In genomic region chr6:36666726-36667591, GRCh38 we compare ENCODE assay signal across 1 cellular context.
TF ChIP-seq lines count a peak whose summit lies in the region.

No MANE protein-coding gene starts in this region.

TF ChIP-seq in HepG2, 621 proteins besides CTCF, POLR2A, EP300 and RAD21 (continued from another document and continues in another):
- TF ChIP-seq, protein P1, sequence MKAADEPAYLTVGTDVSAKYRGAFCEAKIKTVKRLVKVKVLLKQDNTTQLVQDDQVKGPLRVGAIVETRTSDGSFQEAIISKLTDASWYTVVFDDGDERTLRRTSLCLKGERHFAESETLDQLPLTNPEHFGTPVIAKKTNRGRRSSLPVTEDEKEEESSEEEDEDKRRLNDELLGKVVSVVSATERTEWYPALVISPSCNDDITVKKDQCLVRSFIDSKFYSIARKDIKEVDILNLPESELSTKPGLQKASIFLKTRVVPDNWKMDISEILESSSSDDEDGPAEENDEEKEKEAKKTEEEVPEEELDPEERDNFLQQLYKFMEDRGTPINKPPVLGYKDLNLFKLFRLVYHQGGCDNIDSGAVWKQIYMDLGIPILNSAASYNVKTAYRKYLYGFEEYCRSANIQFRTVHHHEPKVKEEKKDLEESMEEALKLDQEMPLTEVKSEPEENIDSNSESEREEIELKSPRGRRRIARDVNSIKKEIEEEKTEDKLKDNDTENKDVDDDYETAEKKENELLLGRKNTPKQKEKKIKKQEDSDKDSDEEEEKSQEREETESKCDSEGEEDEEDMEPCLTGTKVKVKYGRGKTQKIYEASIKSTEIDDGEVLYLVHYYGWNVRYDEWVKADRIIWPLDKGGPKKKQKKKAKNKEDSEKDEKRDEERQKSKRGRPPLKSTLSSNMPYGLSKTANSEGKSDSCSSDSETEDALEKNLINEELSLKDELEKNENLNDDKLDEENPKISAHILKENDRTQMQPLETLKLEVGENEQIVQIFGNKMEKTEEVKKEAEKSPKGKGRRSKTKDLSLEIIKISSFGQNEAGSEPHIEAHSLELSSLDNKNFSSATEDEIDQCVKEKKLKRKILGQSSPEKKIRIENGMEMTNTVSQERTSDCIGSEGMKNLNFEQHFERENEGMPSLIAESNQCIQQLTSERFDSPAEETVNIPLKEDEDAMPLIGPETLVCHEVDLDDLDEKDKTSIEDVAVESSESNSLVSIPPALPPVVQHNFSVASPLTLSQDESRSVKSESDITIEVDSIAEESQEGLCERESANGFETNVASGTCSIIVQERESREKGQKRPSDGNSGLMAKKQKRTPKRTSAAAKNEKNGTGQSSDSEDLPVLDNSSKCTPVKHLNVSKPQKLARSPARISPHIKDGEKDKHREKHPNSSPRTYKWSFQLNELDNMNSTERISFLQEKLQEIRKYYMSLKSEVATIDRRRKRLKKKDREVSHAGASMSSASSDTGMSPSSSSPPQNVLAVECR (CRISPR knock-in tag; IDR thresholded peaks at IDR 0.05; ENCODE audit: borderline replicate concordance), result peak; percentile 78; the same call in 1 of the 2 replicates
- TF ChIP-seq ZNF703 (CRISPR knock-in tag; IDR thresholded peaks at IDR 0.05; ENCODE audit: borderline replicate concordance) (peak; percentile 67; the same call in 1 of the 2 replicates), ZNF230 (CRISPR knock-in tag; IDR thresholded peaks at IDR 0.05) (0 out of 2 replicates have a peak, but pooled peaks have one; percentile 42), E2F5 (CRISPR knock-in tag; conservative IDR thresholded peaks at IDR 0.05) (0 out of 2 replicates have a peak, but pooled peaks have one; percentile 45), FUBP1 (CRISPR knock-in tag; IDR thresholded peaks at IDR 0.05; ENCODE audit: borderline replicate concordance) (no peak), ZNF503 (CRISPR knock-in tag; IDR thresholded peaks at IDR 0.05) (peak; percentile 86), MXD1 (CRISPR knock-in tag; IDR thresholded peaks at IDR 0.05) (peak; percentile 85), SMAD9 (CRISPR knock-in tag; IDR thresholded peaks at IDR 0.05) (no peak), ATF7-NPFF (CRISPR knock-in tag; IDR thresholded peaks at IDR 0.05; ENCODE audit: low read depth) (peak; percentile 66; the same call in 1 of the 2 replicates), ETV6 (CRISPR knock-in tag; conservative IDR thresholded peaks at IDR 0.05) (peak; percentile 81), MYC (CRISPR knock-in tag; IDR thresholded peaks at IDR 0.05; ENCODE audit: borderline replicate concordance) (peak; percentile 90), ZNF841 (CRISPR knock-in tag; IDR thresholded peaks at IDR 0.05; ENCODE audit: borderline replicate concordance) (no peak), ZNF777 (CRISPR knock-in tag; IDR thresholded peaks at IDR 0.05) (peak; percentile 68; the same call in 1 of the 2 replicates), ZMYM2 (CRISPR knock-in tag; IDR thresholded peaks at IDR 0.05) (peak; percentile 74; the same call in 1 of the 2 replicates), ZNF101 (CRISPR knock-in tag; IDR thresholded peaks at IDR 0.05; ENCODE audit: borderline replicate concordance, low read depth) (no peak), SP5 (CRISPR knock-in tag; IDR thresholded peaks at IDR 0.05; ENCODE audit: borderline replicate concordance, low read depth) (peak; percentile 79)
- TF ChIP-seq, protein P2, sequence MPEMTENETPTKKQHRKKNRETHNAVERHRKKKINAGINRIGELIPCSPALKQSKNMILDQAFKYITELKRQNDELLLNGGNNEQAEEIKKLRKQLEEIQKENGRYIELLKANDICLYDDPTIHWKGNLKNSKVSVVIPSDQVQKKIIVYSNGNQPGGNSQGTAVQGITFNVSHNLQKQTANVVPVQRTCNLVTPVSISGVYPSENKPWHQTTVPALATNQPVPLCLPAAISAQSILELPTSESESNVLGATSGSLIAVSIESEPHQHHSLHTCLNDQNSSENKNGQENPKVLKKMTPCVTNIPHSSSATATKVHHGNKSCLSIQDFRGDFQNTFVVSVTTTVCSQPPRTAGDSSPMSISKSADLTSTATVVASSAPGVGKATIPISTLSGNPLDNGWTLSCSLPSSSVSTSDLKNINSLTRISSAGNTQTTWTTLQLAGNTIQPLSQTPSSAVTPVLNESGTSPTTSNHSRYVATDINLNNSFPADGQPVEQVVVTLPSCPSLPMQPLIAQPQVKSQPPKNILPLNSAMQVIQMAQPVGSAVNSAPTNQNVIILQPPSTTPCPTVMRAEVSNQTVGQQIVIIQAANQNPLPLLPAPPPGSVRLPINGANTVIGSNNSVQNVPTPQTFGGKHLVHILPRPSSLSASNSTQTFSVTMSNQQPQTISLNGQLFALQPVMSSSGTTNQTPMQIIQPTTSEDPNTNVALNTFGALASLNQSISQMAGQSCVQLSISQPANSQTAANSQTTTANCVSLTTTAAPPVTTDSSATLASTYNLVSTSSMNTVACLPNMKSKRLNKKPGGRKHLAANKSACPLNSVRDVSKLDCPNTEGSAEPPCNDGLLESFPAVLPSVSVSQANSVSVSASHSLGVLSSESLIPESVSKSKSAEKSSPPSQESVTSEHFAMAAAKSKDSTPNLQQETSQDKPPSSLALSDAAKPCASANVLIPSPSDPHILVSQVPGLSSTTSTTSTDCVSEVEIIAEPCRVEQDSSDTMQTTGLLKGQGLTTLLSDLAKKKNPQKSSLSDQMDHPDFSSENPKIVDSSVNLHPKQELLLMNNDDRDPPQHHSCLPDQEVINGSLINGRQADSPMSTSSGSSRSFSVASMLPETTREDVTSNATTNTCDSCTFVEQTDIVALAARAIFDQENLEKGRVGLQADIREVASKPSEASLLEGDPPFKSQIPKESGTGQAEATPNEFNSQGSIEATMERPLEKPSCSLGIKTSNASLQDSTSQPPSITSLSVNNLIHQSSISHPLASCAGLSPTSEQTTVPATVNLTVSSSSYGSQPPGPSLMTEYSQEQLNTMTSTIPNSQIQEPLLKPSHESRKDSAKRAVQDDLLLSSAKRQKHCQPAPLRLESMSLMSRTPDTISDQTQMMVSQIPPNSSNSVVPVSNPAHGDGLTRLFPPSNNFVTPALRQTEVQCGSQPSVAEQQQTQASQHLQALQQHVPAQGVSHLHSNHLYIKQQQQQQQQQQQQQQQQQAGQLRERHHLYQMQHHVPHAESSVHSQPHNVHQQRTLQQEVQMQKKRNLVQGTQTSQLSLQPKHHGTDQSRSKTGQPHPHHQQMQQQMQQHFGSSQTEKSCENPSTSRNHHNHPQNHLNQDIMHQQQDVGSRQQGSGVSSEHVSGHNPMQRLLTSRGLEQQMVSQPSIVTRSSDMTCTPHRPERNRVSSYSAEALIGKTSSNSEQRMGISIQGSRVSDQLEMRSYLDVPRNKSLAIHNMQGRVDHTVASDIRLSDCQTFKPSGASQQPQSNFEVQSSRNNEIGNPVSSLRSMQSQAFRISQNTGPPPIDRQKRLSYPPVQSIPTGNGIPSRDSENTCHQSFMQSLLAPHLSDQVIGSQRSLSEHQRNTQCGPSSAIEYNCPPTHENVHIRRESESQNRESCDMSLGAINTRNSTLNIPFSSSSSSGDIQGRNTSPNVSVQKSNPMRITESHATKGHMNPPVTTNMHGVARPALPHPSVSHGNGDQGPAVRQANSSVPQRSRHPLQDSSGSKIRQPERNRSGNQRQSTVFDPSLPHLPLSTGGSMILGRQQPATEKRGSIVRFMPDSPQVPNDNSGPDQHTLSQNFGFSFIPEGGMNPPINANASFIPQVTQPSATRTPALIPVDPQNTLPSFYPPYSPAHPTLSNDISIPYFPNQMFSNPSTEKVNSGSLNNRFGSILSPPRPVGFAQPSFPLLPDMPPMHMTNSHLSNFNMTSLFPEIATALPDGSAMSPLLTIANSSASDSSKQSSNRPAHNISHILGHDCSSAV (CRISPR knock-in tag; IDR thresholded peaks at IDR 0.05; ENCODE audit: borderline replicate concordance), result no peak
- TF ChIP-seq, protein P3, sequence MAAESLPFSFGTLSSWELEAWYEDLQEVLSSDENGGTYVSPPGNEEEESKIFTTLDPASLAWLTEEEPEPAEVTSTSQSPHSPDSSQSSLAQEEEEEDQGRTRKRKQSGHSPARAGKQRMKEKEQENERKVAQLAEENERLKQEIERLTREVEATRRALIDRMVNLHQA (CRISPR knock-in tag; IDR thresholded peaks at IDR 0.05), result no peak
- TF ChIP-seq, protein P4, sequence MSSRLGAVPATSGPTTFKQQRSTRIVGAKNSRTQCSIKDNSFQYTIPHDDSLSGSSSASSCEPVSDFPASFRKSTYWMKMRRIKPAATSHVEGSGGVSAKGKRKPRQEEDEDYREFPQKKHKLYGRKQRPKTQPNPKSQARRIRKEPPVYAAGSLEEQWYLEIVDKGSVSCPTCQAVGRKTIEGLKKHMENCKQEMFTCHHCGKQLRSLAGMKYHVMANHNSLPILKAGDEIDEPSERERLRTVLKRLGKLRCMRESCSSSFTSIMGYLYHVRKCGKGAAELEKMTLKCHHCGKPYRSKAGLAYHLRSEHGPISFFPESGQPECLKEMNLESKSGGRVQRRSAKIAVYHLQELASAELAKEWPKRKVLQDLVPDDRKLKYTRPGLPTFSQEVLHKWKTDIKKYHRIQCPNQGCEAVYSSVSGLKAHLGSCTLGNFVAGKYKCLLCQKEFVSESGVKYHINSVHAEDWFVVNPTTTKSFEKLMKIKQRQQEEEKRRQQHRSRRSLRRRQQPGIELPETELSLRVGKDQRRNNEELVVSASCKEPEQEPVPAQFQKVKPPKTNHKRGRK (CRISPR knock-in tag; IDR thresholded peaks at IDR 0.05), result 0 out of 2 replicates have a peak, but pooled peaks have one; percentile 61
- TF ChIP-seq, protein P5, sequence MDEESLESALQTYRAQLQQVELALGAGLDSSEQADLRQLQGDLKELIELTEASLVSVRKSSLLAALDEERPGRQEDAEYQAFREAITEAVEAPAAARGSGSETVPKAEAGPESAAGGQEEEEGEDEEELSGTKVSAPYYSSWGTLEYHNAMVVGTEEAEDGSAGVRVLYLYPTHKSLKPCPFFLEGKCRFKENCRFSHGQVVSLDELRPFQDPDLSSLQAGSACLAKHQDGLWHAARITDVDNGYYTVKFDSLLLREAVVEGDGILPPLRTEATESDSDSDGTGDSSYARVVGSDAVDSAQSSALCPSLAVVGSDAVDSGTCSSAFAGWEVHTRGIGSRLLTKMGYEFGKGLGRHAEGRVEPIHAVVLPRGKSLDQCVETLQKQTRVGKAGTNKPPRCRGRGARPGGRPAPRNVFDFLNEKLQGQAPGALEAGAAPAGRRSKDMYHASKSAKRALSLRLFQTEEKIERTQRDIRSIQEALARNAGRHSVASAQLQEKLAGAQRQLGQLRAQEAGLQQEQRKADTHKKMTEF (CRISPR knock-in tag; IDR thresholded peaks at IDR 0.05), result peak; percentile 97
- TF ChIP-seq, protein P6, sequence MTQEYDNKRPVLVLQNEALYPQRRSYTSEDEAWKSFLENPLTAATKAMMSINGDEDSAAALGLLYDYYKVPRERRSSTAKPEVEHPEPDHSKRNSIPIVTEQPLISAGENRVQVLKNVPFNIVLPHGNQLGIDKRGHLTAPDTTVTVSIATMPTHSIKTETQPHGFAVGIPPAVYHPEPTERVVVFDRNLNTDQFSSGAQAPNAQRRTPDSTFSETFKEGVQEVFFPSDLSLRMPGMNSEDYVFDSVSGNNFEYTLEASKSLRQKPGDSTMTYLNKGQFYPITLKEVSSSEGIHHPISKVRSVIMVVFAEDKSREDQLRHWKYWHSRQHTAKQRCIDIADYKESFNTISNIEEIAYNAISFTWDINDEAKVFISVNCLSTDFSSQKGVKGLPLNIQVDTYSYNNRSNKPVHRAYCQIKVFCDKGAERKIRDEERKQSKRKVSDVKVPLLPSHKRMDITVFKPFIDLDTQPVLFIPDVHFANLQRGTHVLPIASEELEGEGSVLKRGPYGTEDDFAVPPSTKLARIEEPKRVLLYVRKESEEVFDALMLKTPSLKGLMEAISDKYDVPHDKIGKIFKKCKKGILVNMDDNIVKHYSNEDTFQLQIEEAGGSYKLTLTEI (CRISPR knock-in tag; conservative IDR thresholded peaks at IDR 0.05), result no peak
- TF ChIP-seq, protein P7, sequence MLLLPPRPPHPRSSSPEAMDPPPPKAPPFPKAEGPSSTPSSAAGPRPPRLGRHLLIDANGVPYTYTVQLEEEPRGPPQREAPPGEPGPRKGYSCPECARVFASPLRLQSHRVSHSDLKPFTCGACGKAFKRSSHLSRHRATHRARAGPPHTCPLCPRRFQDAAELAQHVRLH (CRISPR knock-in tag; IDR thresholded peaks at IDR 0.05; ENCODE audit: borderline replicate concordance, low read depth), result peak; percentile 97; the same call in 1 of the 2 replicates
- TF ChIP-seq, protein P8, sequence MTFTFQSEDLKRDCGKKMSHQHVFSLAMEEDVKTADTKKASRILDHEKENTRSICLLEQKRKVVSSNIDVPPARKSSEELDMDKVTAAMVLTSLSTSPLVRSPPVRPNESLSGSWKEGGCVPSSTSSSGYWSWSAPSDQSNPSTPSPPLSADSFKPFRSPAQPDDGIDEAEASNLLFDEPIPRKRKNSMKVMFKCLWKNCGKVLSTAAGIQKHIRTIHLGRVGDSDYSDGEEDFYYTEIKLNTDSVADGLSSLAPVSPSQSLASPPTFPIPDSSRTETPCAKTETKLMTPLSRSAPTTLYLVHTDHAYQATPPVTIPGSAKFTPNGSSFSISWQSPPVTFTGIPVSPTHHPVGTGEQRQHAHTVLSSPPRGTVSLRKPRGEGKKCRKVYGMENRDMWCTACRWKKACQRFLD (CRISPR knock-in tag; IDR thresholded peaks at IDR 0.05; ENCODE audit: borderline replicate concordance), result peak; percentile 44; the same call in 1 of the 2 replicates
